1 cellular context compared by ENCODE assay signal in genomic region chr4:39451423-39452023, GRCh38.
A peak's percentile ranks its signal among the peaks of the same experiment; 100 is the strongest.
TF ChIP-seq lines count a peak whose summit lies in the region.

No MANE protein-coding gene starts in this region.

TF ChIP-seq in K562, 482 proteins besides CTCF, POLR2A, EP300 and RAD21 (continued from another document):
- TF ChIP-seq, protein P1, sequence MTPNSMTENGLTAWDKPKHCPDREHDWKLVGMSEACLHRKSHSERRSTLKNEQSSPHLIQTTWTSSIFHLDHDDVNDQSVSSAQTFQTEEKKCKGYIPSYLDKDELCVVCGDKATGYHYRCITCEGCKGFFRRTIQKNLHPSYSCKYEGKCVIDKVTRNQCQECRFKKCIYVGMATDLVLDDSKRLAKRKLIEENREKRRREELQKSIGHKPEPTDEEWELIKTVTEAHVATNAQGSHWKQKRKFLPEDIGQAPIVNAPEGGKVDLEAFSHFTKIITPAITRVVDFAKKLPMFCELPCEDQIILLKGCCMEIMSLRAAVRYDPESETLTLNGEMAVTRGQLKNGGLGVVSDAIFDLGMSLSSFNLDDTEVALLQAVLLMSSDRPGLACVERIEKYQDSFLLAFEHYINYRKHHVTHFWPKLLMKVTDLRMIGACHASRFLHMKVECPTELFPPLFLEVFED (CRISPR knock-in tag; conservative IDR thresholded peaks at IDR 0.05): 0 out of 2 replicates have a peak, but pooled peaks have one; percentile 8
- TF ChIP-seq POLR2G (IDR thresholded peaks at IDR 0.05; ENCODE audit: low read depth, low read length) (peak; percentile 55; the same call in 1 of the 2 replicates), SRSF7 (optimal IDR thresholded peaks at IDR 0.05; ENCODE audit: low read depth, low read length) (no peak), EGR1 (conservative IDR thresholded peaks at IDR 0.05) (0 out of 2 replicates have a peak, but pooled peaks have one; percentile 6), ZNF3 (CRISPR knock-in tag; IDR thresholded peaks at IDR 0.05) (no peak), XRCC3 (IDR thresholded peaks at IDR 0.05) (no peak), NR2C2 (CRISPR knock-in tag; IDR thresholded peaks at IDR 0.05) (no peak), NR2C2 (tag; IDR thresholded peaks at IDR 0.05) (no peak), BACH1 (tag; IDR thresholded peaks at IDR 0.05) (no peak)
